15 cellular contexts compared by ENCODE assay signal in genomic region chr1:74812180-74812541, GRCh38.
A peak's percentile ranks its signal among the peaks of the same experiment; 100 is the strongest.
DNase-seq lines count a peak whose midpoint lies in the region; ATAC-seq lines count a peak whose summit lies in the region.
"Had no signal": no experiment of that assay in that cellular context is flagged by ENCODE, and none has a peak within 500 bp of the region (broad histone marks: within the 10 kb centered on the region; RNA-seq: fewer than 3 reads in every experiment).

No MANE protein-coding gene starts in this region.

- H3K4me1 Mint-ChIP-seq in activated T-cell treated with anti-CD3 and anti-CD28 coated beads, Interleukin-2, amount 50 U/mL, for 72 hours (ENCODE audit: low read depth) = no peaks in the 10 kb centered on the region

- H3K9me3 Mint-ChIP-seq in activated T-cell treated with anti-CD3 and anti-CD28 coated beads, Interleukin-2, amount 50 U/mL, for 72 hours = no peaks in the 10 kb centered on the region
- H3K9me3 Mint-ChIP-seq: memory B cell had no signal

- ATAC-seq in GM21786 (IDR thresholded peaks at IDR 0.05; ENCODE audit: unreplicated experiment) = peak; percentile 92
- peak; percentile 94 for ATAC-seq in HG03139 (IDR thresholded peaks at IDR 0.05; ENCODE audit: unreplicated experiment)
- ATAC-seq in activated T-cell treated with anti-CD3 and anti-CD28 coated beads, Interleukin-2, amount 50 U/mL, for 72 hours (replicated peaks in 1 of 2) = no peak
- ATAC-seq: effector memory CD8-positive, alpha-beta T cell had no signal

- no peaks in the 10 kb centered on the region for H3K36me3 Mint-ChIP-seq in activated T-cell treated with anti-CD3 and anti-CD28 coated beads, Interleukin-2, amount 50 U/mL, for 72 hours (ENCODE audit: insufficient read depth in 2 of 2)
- H3K36me3 Mint-ChIP-seq: memory B cell had no signal

- no peak overlapping the region for H3K27ac Mint-ChIP-seq in activated T-cell treated with anti-CD3 and anti-CD28 coated beads, Interleukin-2, amount 50 U/mL, for 72 hours
- H3K27ac Mint-ChIP-seq: effector memory CD8-positive, alpha-beta T cell; memory B cell had no signal

- DNase-seq in NCI-H2171 treated with DMSO at 0.1 percent for 48 hours (lab: John Stamatoyannopoulos, UW) = peak; percentile 61
- no peak for DNase-seq in NCI-H2171 (lab: John Stamatoyannopoulos, UW)
- DNase-seq in activated T-cell treated with anti-CD3 and anti-CD28 coated beads, Interleukin-2, amount 50 U/mL, for 72 hours = no peak
- DNase-seq in amniotic stem cell (lab: John Stamatoyannopoulos, UW) = no peak
- DNase-seq in DMS53 (lab: John Stamatoyannopoulos, UW) = no peak
- DNase-seq in SW 1271 (lab: John Stamatoyannopoulos, UW) = no peak
- DNase-seq: aorta; DMS79; effector memory CD8-positive, alpha-beta T cell; H7; MG63; T-helper 9 cell had no signal

- no peaks in the 10 kb centered on the region for H3K27me3 Mint-ChIP-seq in activated T-cell treated with anti-CD3 and anti-CD28 coated beads, Interleukin-2, amount 50 U/mL, for 72 hours (ENCODE audit: low read depth)
- H3K27me3 Mint-ChIP-seq: effector memory CD8-positive, alpha-beta T cell had no signal

- no peak overlapping the region for H3K4me3 Mint-ChIP-seq in activated T-cell treated with anti-CD3 and anti-CD28 coated beads, Interleukin-2, amount 50 U/mL, for 72 hours
- H3K4me3 Mint-ChIP-seq: effector memory CD8-positive, alpha-beta T cell; memory B cell had no signal

Comparison
In these comparisons a context has a peak if more than half of its experiments do, and no peak if none do; other contexts are left out.
1. ATAC-seq: peak in GM21786 (single experiment) and HG03139 (single experiment); none in activated T-cell treated with anti-CD3 and anti-CD28 coated beads, Interleukin-2, amount 50 U/mL, for 72 hours (0 of 2).